ENCODE assay signal across 8 cellular contexts in genomic region chr4:121800638-121800960, GRCh38. TPM values are rescaled to one million over a fixed set of nuclear protein-coding genes. Genes with fewer than 3 reads are reported as not detected.
DNase-seq lines count a peak whose midpoint lies in the region; ATAC-seq and TF ChIP-seq lines count a peak whose summit lies in the region.

No MANE protein-coding gene starts in this region.

- in situ Hi-C loops in mammary epithelial cell (cut with MboI; ENCODE audit: low sequenced_read_pairs in 2 of 2): no loop called here

- dilution Hi-C loops in mammary epithelial cell (cut with HindIII; ENCODE audit: low sequenced_read_pairs): no loop called here

- peak overlapping the region; percentile 86 for H3K27ac ChIP-seq in HUES6 (ENCODE audit: low read depth, low read length)
- H3K27ac ChIP-seq in mammary epithelial cell (ENCODE audit: insufficient read depth, low read depth, low read length): peak overlapping the region; percentile 92
- peak overlapping the region; percentile 81 for H3K27ac ChIP-seq in mesodermal cell (ENCODE audit: low read depth, low read length, severe bottlenecking)

- peaks cover 2 to 5% (median 3%) of the 10 kb centered on the region in 3 donors for H3K27me3 Mint-ChIP-seq in CD14-positive monocyte (ENCODE audit: low read depth in 3 of 3)

- peaks cover 18 to 22% of the 10 kb centered on the region in 2 donors for H3K36me3 Mint-ChIP-seq in CD14-positive monocyte

- peak overlapping the region; percentile 93 to 99 (median 98) for H3K27ac Mint-ChIP-seq in CD14-positive monocyte

- H3K9me3 ChIP-seq in HUES6 (ENCODE audit: control insufficient read depth, insufficient read depth, low read depth, low read length) (no peaks in the 10 kb centered on the region), mammary epithelial cell (replicated peaks; ENCODE audit: insufficient read depth, low read length) (no peaks in the 10 kb centered on the region), mesodermal cell (ENCODE audit: control insufficient read depth, low read length) (no peaks in the 10 kb centered on the region)

- ATAC-seq in GM21423 (IDR thresholded peaks at IDR 0.05; ENCODE audit: unreplicated experiment): peak; percentile 29

- BruUV-seq in mammary epithelial cell (replicated peaks; lab: Mats Ljungman, UMichigan): no TSS peak

- H3K4me1 ChIP-seq in HUES6 (ENCODE audit: control insufficient read depth, insufficient read depth, low read length) (peaks cover 21% of the 10 kb centered on the region), mammary epithelial cell (ENCODE audit: insufficient read depth, low read length) (peaks cover 9% of the 10 kb centered on the region), mesodermal cell (ENCODE audit: control insufficient read depth, insufficient read depth, low read length, poor library complexity, severe bottlenecking) (no peaks in the 10 kb centered on the region)

- H3K79me2 ChIP-seq in mammary epithelial cell (ENCODE audit: insufficient read depth, low read length): peaks cover 31% of the 10 kb centered on the region

- peak overlapping the region; percentile 88 for H3K4me3 ChIP-seq in HUES6 (ENCODE audit: low read depth, low read length)
- H3K4me3 ChIP-seq in mammary epithelial cell (replicated peaks in 1 of 3; ENCODE audit: insufficient read depth in 1 of 3, low read depth in 2 of 3, low read length in 3 of 3): peak overlapping the region; percentile 73 to 97 (median 94)
- H3K4me3 ChIP-seq in mesodermal cell (ENCODE audit: extremely low read depth, insufficient read depth, low read length, poor library complexity, severe bottlenecking): peak overlapping the region; percentile 71

- no peak for TF ChIP-seq CTCF in CD14-positive monocyte (IDR thresholded peaks at IDR 0.05)
- no peak for TF ChIP-seq CTCF in mammary epithelial cell (conservative IDR thresholded peaks at IDR 0.05 in 1 of 2, IDR thresholded peaks at IDR 0.05 in 1 of 2; ENCODE audit: extremely low read depth in 1 of 2, insufficient read depth in 1 of 2, low read depth in 1 of 2, low read length in 2 of 2)

- H3K4me2 ChIP-seq in mammary epithelial cell (ENCODE audit: insufficient read depth, low read depth, low read length): peak overlapping the region; percentile 89

- CTCF ChIA-PET in mammary epithelial cell (lab: Charles Lee; ENCODE audit: low non-redundant PET): no interaction called here

- H3K36me3 ChIP-seq in HUES6 (ENCODE audit: control insufficient read depth, insufficient read depth, low read length): peaks cover 32% of the 10 kb centered on the region
- H3K36me3 ChIP-seq in mammary epithelial cell (ENCODE audit: insufficient read depth, low read length): peaks cover 16% of the 10 kb centered on the region
- H3K36me3 ChIP-seq in mesodermal cell (ENCODE audit: control insufficient read depth, insufficient read depth, low read length): peaks cover 29% of the 10 kb centered on the region

- H2AFZ ChIP-seq in mammary epithelial cell (ENCODE audit: low read depth, low read length): peak overlapping the region; percentile 99

- no peaks in the 10 kb centered on the region for H4K20me1 ChIP-seq in mammary epithelial cell (ENCODE audit: insufficient read depth, low read length)

- H3K9ac ChIP-seq in HUES6 (ENCODE audit: low read length) (peak overlapping the region; percentile 98), mammary epithelial cell (ENCODE audit: insufficient read depth, low read length) (peak overlapping the region; percentile 96)

- WGBS in mammary epithelial cell (ENCODE audit: low coverage, missing lambda C conversion rate): 75% methylated on average over 8 of the region's 8 CpGs
- 65 to 76% methylated on average over 4 to 8 of the region's 8 CpGs for WGBS in mesodermal cell (ENCODE audit: insufficient coverage in 2 of 2), 2 experiments

- DNase-seq in CD14-positive monocyte (ENCODE audit: low spot score) (no peak), mammary epithelial cell (no peak), OCI-M2 (lab: John Stamatoyannopoulos, UW; ENCODE audit: unreplicated experiment) (no peak), DMS 273 treated with DMSO at 0.1 percent for 48 hours (lab: John Stamatoyannopoulos, UW) (no peak), SHP77 treated with DMSO at 0.1 percent for 48 hours (lab: John Stamatoyannopoulos, UW) (no peak)

- no peaks in the 10 kb centered on the region for H3K27me3 ChIP-seq in HUES6 (ENCODE audit: control insufficient read depth, insufficient read depth, low read length)
- H3K27me3 ChIP-seq in mammary epithelial cell (ENCODE audit: insufficient read depth, low read length): no peaks in the 10 kb centered on the region

- H3K9me3 Mint-ChIP-seq in CD14-positive monocyte: no peaks in the 10 kb centered on the region

- H3K4me3 Mint-ChIP-seq in CD14-positive monocyte: peak overlapping the region; percentile 87 to 95

- intact Hi-C loops in CD14-positive monocyte (cut with micrococcal nuclease): loop anchor here (2.0 to 5.0 kb wide), 2 partner anchors 22 to 103 kb away; partner anchors contain the start of genes CCNA2 (in 2 of the 2) and ANXA5 (in 1 of the 2)
- intact Hi-C loops in mammary epithelial cell (cut with micrococcal nuclease): loop anchor here (2.0 to 10.0 kb wide), 2 partner anchors 74 to 426 kb away; no protein-coding TSS in a partner anchor

- H3K4me1 Mint-ChIP-seq in CD14-positive monocyte: peaks cover 23% of the 10 kb centered on the region

RNA-seq across cellular contexts. Expression of gene EXOSC9, which starts 0.5 kb away (rescaled TPM):
- polyA plus RNA-seq in CD14-positive monocyte (10 to 100 TPM; 21.3 to 21.4 TPM), mammary epithelial cell (28.1 TPM)
- total RNA-seq in mammary epithelial cell: 10 to 100 TPM; 20.3 to 28.7 TPM
- 34.7 TPM for polyA minus RNA-seq in mammary epithelial cell
- polyA plus RNA-seq in mesodermal cell (2013, experiment 1 of 2): 43.4 TPM
- 43.8 TPM for polyA plus RNA-seq in mesodermal cell (2013, experiment 2 of 2)

RNA-seq across cellular contexts. Expression of gene CCNA2, which starts 23.1 kb away (rescaled TPM):
- under 1 TPM in 1 of 2 donors, not detected in 1; 0.20 TPM for polyA plus RNA-seq in CD14-positive monocyte
- 10 to 100 TPM in 1 of 2 donors, 1 to 10 TPM in 1; 2.7 to 34.9 TPM for total RNA-seq in mammary epithelial cell
- polyA plus RNA-seq in mammary epithelial cell: 41.8 TPM
- 35.0 TPM for polyA minus RNA-seq in mammary epithelial cell
- 75.8 TPM for polyA plus RNA-seq in mesodermal cell (2013, experiment 1 of 2)
- polyA plus RNA-seq in mesodermal cell (2013, experiment 2 of 2): 97.1 TPM

RNA-seq across cellular contexts. Expression of gene SMIM43, which starts 35.6 kb away (rescaled TPM):
- polyA plus RNA-seq in CD14-positive monocyte: not detected
- total RNA-seq in mammary epithelial cell: not detected
- 0.07 TPM for polyA plus RNA-seq in mammary epithelial cell
- polyA minus RNA-seq in mammary epithelial cell: not detected
- not detected for polyA plus RNA-seq in mesodermal cell (2013, experiment 1 of 2)
- polyA plus RNA-seq in mesodermal cell (2013, experiment 2 of 2): not detected

Comparison
In these comparisons a context has a peak if more than half of its experiments do, and no peak if none do; other contexts are left out.
1. RNA of gene CCNA2, which starts 23.1 kb away (polyA plus RNA-seq): 41.8 TPM in mammary epithelial cell (single experiment); 0.20 TPM in CD14-positive monocyte; every median in the first group is over 10 times any median in the second.
2. Peak in every context shown above with its lines, with median percentiles within 50 percentile points of each other: H3K27ac ChIP-seq and H3K4me3 ChIP-seq.